Comparison of ENCODE assay signal across 17 cellular contexts in genomic region chr9:112179816-112180215, GRCh38. TPM values are rescaled to one million over a fixed set of nuclear protein-coding genes. Genes with fewer than 3 reads are reported as not detected.
DNase-seq lines count a peak whose midpoint lies in the region; ATAC-seq and TF ChIP-seq lines count a peak whose summit lies in the region.
"Had no signal": no experiment of that assay in that cellular context is flagged by ENCODE, and none has a peak within 500 bp of the region (broad histone marks: within the 10 kb centered on the region; RNA-seq: fewer than 3 reads in every experiment).

No MANE protein-coding gene starts in this region.

- no peaks in the 10 kb centered on the region for H4K20me1 ChIP-seq in H9 (ENCODE audit: control insufficient read depth, insufficient read depth, insufficient read length)

- H2AFZ ChIP-seq in H9 (ENCODE audit: low read length) = no peak overlapping the region

- no peak overlapping the region for H4K8ac ChIP-seq in H9 (replicated peaks; ENCODE audit: insufficient read length, low read depth, low read length)

- WGBS in heart left ventricle, 4 donors = 66 to 78% (median 74%) methylated on average over 4 of the region's 4 CpGs
- WGBS in aorta, 2 donors = 73 to 76% methylated on average over 4 of the region's 4 CpGs
- WGBS in H9 (ENCODE audit: extremely low coverage, insufficient read length, low lambda C conversion rate) = no CpG with 5 or more reads among the region's 4 CpGs

- H3K9ac ChIP-seq in H9 (ENCODE audit: extremely low read depth, insufficient read length, low read length) = no peak overlapping the region

- H3K36me3 ChIP-seq in left ventricle myocardium inferior (no peaks in the 10 kb centered on the region), heart left ventricle (no peaks in the 10 kb centered on the region), aorta (ENCODE audit: control insufficient read depth in 1 of 2, insufficient read depth in 2 of 2, low read length in 1 of 2) (no peaks in the 10 kb centered on the region)
- H3K36me3 ChIP-seq: WERI-Rb-1 had no signal

- H3K23ac ChIP-seq in H9 (ENCODE audit: insufficient read length, low read depth, low read length) = no peak overlapping the region

- H3K18ac ChIP-seq in H9 (ENCODE audit: insufficient read length, low read depth, low read length) = no peak overlapping the region

- peaks cover 7% of the 10 kb centered on the region for H3K23me2 ChIP-seq in H9 (ENCODE audit: insufficient read length, low read depth, low read length, poor library complexity, severe bottlenecking)

- no peak overlapping the region for H3K4ac ChIP-seq in H9 (ENCODE audit: low read depth, low read length)

- no peaks in the 10 kb centered on the region for H3K27me3 Mint-ChIP-seq in effector memory CD8-positive, alpha-beta T cell
- peaks cover 28% of the 10 kb centered on the region for H3K27me3 Mint-ChIP-seq in H9 (ENCODE audit: low read depth)
- H3K27me3 Mint-ChIP-seq: B cell had no signal

- no peaks in the 10 kb centered on the region for H3K79me2 ChIP-seq in H9 (ENCODE audit: insufficient read depth, low read length)

- peak overlapping the region; percentile 69 to 73 for H3K4me3 Mint-ChIP-seq in effector memory CD8-positive, alpha-beta T cell
- no peak overlapping the region for H3K4me3 Mint-ChIP-seq in H9
- H3K4me3 Mint-ChIP-seq: B cell had no signal

- no peak overlapping the region for H2AK5ac ChIP-seq in H9 (ENCODE audit: insufficient read length, low read length)

- TF ChIP-seq POLR2A in heart left ventricle (IDR thresholded peaks at IDR 0.05) = no peak

- no peak overlapping the region for H4K5ac ChIP-seq in H9 (ENCODE audit: insufficient read length, low read depth, low read length)

- no peak overlapping the region for H3K14ac ChIP-seq in H9 (ENCODE audit: insufficient read depth, low read length)

- TF ChIP-seq CTCF in left ventricle myocardium inferior (IDR thresholded peaks at IDR 0.05; ENCODE audit: borderline replicate concordance) (no peak), heart left ventricle (IDR thresholded peaks at IDR 0.05) (no peak), H9 (conservative IDR thresholded peaks at IDR 0.05) (no peak)

- peaks cover 15% of the 10 kb centered on the region for H3K4me1 ChIP-seq in left ventricle myocardium inferior
- H3K4me1 ChIP-seq in heart left ventricle = peaks cover 0 to 46% (median 10%) of the 10 kb centered on the region in 12 donors
- no peaks in the 10 kb centered on the region for H3K4me1 ChIP-seq in aorta (ENCODE audit: control insufficient read depth in 1 of 2, insufficient read depth in 2 of 2, low read length in 2 of 2)
- H3K4me1 ChIP-seq in H9 (ENCODE audit: insufficient read depth, low read length) = peaks cover 6% of the 10 kb centered on the region; the same call in 1 of the 2 replicates

- H3K36me3 Mint-ChIP-seq in effector memory CD8-positive, alpha-beta T cell (ENCODE audit: insufficient read depth) = peaks cover 12% of the 10 kb centered on the region
- H3K36me3 Mint-ChIP-seq in H9 (ENCODE audit: insufficient read depth in 1 of 3, low read depth in 3 of 3) = peaks cover 0 to 6% (median 0%) of the 10 kb centered on the region in 3 experiments; a peak in 1 of 7 replicates

- no peak overlapping the region for H2BK12ac ChIP-seq in H9 (ENCODE audit: insufficient read length, low read depth, low read length)

- H3K79me1 ChIP-seq in H9 (ENCODE audit: insufficient read depth, low read depth, low read length, poor library complexity, severe bottlenecking) = no peaks in the 10 kb centered on the region

- H2BK20ac ChIP-seq in H9 (ENCODE audit: low read depth, low read length, poor library complexity, severe bottlenecking) = no peak overlapping the region

- H3K56ac ChIP-seq in H9 (ENCODE audit: insufficient read length, low read depth, low read length) = no peak overlapping the region

- H3K4me3 ChIP-seq in left ventricle myocardium inferior (no peak overlapping the region), heart left ventricle (no peak overlapping the region), aorta (ENCODE audit: low read length in 2 of 2) (no peak overlapping the region)

- no peaks in the 10 kb centered on the region for H3K9me3 Mint-ChIP-seq in effector memory CD8-positive, alpha-beta T cell
- H3K9me3 Mint-ChIP-seq in H9 = peaks cover 0 to 4% of the 10 kb centered on the region in 2 experiments; a peak in 2 of 5 replicates

- H4K91ac ChIP-seq in H9 (ENCODE audit: insufficient read length, low read depth, low read length) = no peak overlapping the region

- no peak overlapping the region for H3T11ph ChIP-seq in H9 (ENCODE audit: low read length)

- H3K27me3 ChIP-seq in left ventricle myocardium inferior (ENCODE audit: low read depth) = no peaks in the 10 kb centered on the region
- no peaks in the 10 kb centered on the region for H3K27me3 ChIP-seq in heart left ventricle
- no peaks in the 10 kb centered on the region for H3K27me3 ChIP-seq in aorta (ENCODE audit: control insufficient read depth in 1 of 2, insufficient read depth in 2 of 2, low read length in 1 of 2)
- no peaks in the 10 kb centered on the region; the same call in 1 of the 2 replicates for H3K27me3 ChIP-seq in H9 (ENCODE audit: insufficient read depth, low read length)

- H2BK5ac ChIP-seq in H9 (ENCODE audit: insufficient read length, low read length) = no peak overlapping the region

- no peaks in the 10 kb centered on the region for H3K9me3 ChIP-seq in left ventricle myocardium inferior (replicated peaks)
- H3K9me3 ChIP-seq in heart left ventricle = no peaks in the 10 kb centered on the region
- no peaks in the 10 kb centered on the region for H3K9me3 ChIP-seq in aorta (ENCODE audit: control insufficient read depth, low read length)
- H3K9me3 ChIP-seq in H9 (ENCODE audit: control insufficient read depth, low read depth, low read length) = no peaks in the 10 kb centered on the region

- H3K27ac Mint-ChIP-seq in effector memory CD8-positive, alpha-beta T cell = peak overlapping the region; percentile 89 to 91
- no peak overlapping the region for H3K27ac Mint-ChIP-seq in H9

- intact Hi-C loops in left ventricle myocardium inferior (cut with micrococcal nuclease) (no loop called here), heart left ventricle (cut with DNase I) (loop anchor here in 3 of 10 donors (5.0 to 10.0 kb wide), 4 partner anchors 55 to 155 kb away; partner anchors contain the start of gene PTBP3 (in 2 of the 3)), aorta (cut with DNase I) (loop anchor here in 1 of 2 donors (10.0 kb wide), 1 partner anchor 155 kb away; the partner anchor contains the start of gene PTBP3)

- H3K27ac ChIP-seq in left ventricle myocardium inferior (replicated peaks) = peak overlapping the region; percentile 56
- peak overlapping the region in 2 of 12 donors; percentile 24 to 38 for H3K27ac ChIP-seq in heart left ventricle
- H3K27ac ChIP-seq in aorta (ENCODE audit: low read depth in 1 of 2, low read length in 2 of 2) = no peak overlapping the region
- H3K27ac ChIP-seq in H9 (ENCODE audit: insufficient read length, low read depth, low read length) = no peak overlapping the region
- H3K27ac ChIP-seq: WERI-Rb-1 had no signal

- no peak overlapping the region for H2BK120ac ChIP-seq in H9 (ENCODE audit: low read depth, low read length, poor library complexity, severe bottlenecking)

- H2BK15ac ChIP-seq in H9 (ENCODE audit: low read depth, low read length) = no peak overlapping the region

- ATAC-seq in heart left ventricle (no peak), aorta (ENCODE audit: low FRiP score) (peak; percentile 13)
- ATAC-seq in effector memory CD8-positive, alpha-beta T cell (replicated peaks) = no peak
- ATAC-seq: SK-N-SH treated with all-trans-retinoic acid at 6 μM for 48 hours had no signal

- DNase-seq in left ventricle myocardium inferior (no peak), heart left ventricle (no peak), M059J (ENCODE audit: low read depth) (peak; percentile 79), aorta (no peak), globus pallidus (ENCODE audit: low spot score) (no peak), H9 (no peak), DMS114 treated with DMSO at 0.1 percent for 48 hours (lab: John Stamatoyannopoulos, UW; ENCODE audit: unreplicated experiment) (no peak)
- DNase-seq in effector memory CD8-positive, alpha-beta T cell = no peak
- DNase-seq: activated CD8-positive, alpha-beta memory T cell treated with anti-CD3 and anti-CD28 coated beads, Interleukin-2, amount 50 U/mL, for 48 hours; cerebellar nuclear complex; glutamatergic neuron; GOT3; NCI-H1105 treated with DMSO at 0.1 percent for 48 hours; NCI-H226; WERI-Rb-1 had no signal

- H3K4me2 ChIP-seq in H9 (ENCODE audit: insufficient read depth, insufficient read length, low read length) = no peak overlapping the region

- peaks cover 39 to 54% of the 10 kb centered on the region in 2 donors for H3K4me1 Mint-ChIP-seq in effector memory CD8-positive, alpha-beta T cell (ENCODE audit: low read depth in 2 of 2)
- peaks cover 21 to 23% of the 10 kb centered on the region in 2 experiments for H3K4me1 Mint-ChIP-seq in H9

RNA-seq across cellular contexts. Expression of gene SUSD1, which starts 4.7 kb away (rescaled TPM):
- total RNA-seq in left ventricle myocardium inferior (5.1 TPM), heart left ventricle (10 to 100 TPM in 1 of 9 donors, 1 to 10 TPM in 8; 3.1 to 22.7 (median 6.4) TPM), aorta (10 to 100 TPM; 13.9 to 14.3 TPM), H9 (2021) (7.7 and 8.1 TPM in 2 replicates)
- polyA plus RNA-seq in heart left ventricle (1 to 10 TPM; 1.0 to 3.6 TPM), aorta (1 to 10 TPM; 3.4 to 4.1 TPM)
- 15.1 and 16.4 TPM in 2 replicates for total RNA-seq in M059J (2014; rRNA removed; shearing (Covaris generic))

Comparison
In these comparisons a context has a peak if more than half of its experiments do, and no peak if none do; other contexts are left out.
1. H3K27ac Mint-ChIP-seq: peak in effector memory CD8-positive, alpha-beta T cell (2 of 2); none in H9 (0 of 3).
2. H3K4me3 Mint-ChIP-seq: peak in effector memory CD8-positive, alpha-beta T cell (2 of 2); none in H9 (0 of 2).